ENCODE assay signal across 24 cellular contexts in the genomic region with DNA sequence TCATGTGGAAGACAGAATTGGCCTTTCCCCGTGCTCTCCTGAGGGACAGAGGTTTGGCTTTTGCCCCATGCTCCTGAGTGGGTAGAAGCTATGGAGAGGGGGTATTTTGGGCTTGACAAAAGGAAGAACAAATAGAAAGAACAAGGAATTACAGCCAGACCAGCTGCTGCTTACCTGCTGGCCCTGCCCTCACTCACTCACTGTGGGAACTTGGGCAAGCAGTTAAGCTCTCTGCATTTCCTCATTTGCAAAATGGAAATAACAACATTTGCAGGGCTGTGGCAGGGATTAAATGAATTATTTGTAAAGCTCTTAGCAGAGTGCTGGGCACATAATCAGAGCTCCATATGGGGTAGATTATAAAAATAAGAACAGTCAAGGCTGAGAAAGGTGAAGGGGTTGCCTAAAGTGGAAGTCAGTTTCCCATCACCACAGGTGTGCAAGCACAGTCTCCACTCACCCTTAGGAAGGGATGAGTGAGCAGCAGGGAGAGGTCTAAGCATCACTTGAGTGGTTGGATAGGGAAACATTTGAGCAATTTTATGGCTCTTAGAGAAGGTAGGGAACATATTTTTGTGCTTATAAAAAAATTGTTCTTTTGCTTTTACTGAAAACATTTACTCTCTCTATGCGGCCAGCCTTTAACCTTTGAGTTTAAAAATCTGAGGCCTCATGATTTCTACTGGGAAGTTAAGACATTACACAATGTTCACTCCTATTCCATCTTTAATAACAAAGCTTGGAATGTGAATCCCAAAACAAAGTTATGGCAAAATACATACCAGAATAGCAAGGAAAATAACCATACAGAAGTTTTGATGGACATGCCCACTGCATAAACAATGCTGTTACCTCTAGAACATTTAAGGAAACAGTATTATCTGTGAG. TPM values are rescaled to one million over a fixed set of nuclear protein-coding genes. Genes with fewer than 3 reads are reported as not detected.
DNase-seq lines count a peak whose midpoint lies in the region; ATAC-seq, FAIRE-seq and TF ChIP-seq lines count a peak whose summit lies in the region.
"Had no signal": no experiment of that assay in that cellular context is flagged by ENCODE, and none has a peak within 500 bp of the region (broad histone marks: within the 10 kb centered on the region; RNA-seq: fewer than 3 reads in every experiment).

No MANE protein-coding gene starts in this region.

- no peak overlapping the region for H2AK5ac ChIP-seq in H1 (ENCODE audit: low read depth, low read length)

- no peak overlapping the region for H3K14ac ChIP-seq in H1 (ENCODE audit: insufficient read length)

- no peak overlapping the region for H2BK5ac ChIP-seq in H1 (ENCODE audit: low read depth, low read length)

- H3K18ac ChIP-seq in H1 (ENCODE audit: extremely low read depth, low read length), result no peak overlapping the region

- no peaks in the 10 kb centered on the region for H4K20me1 ChIP-seq in H1 (replicated peaks in 1 of 2; ENCODE audit: control insufficient read depth in 1 of 2, insufficient read depth in 2 of 2, low read length in 2 of 2)

- no peak overlapping the region for H3K23ac ChIP-seq in H1 (ENCODE audit: insufficient read length)

- intact Hi-C loops in sciatic nerve (cut with DNase I), result no loop called here

- no peak overlapping the region for H2BK20ac ChIP-seq in H1 (ENCODE audit: low read length)

- peak; percentile 44 for DNase-seq in NCI-H345 treated with DMSO at 0.1 percent for 48 hours (lab: John Stamatoyannopoulos, UW; ENCODE audit: unreplicated experiment)
- no peak for DNase-seq in H1 (ENCODE audit: low read depth in 1 of 2, low spot score in 2 of 2)
- DNase-seq in sciatic nerve (ENCODE audit: low spot score), result no peak
- no peak for DNase-seq in stimulated activated CD4-positive, alpha-beta T cell treated with anti-CD3 and anti-CD28 coated beads, Interleukin-12 subunit alpha, Interleukin-12 subunit beta, amount 100 ng/mL, for 4 hours
- no peak for DNase-seq in GM03348 (ENCODE audit: low spot score)
- DNase-seq in SW480 (ENCODE audit: low spot score), result no peak
- DNase-seq: activated CD4-positive, alpha-beta T cell treated with anti-CD3 and anti-CD28 coated beads for 4 hours; activated CD8-positive, alpha-beta memory T cell treated with anti-CD3 and anti-CD28 coated beads, Interleukin-2, amount 50 U/mL, for 4 hours; activated naive CD4-positive, alpha-beta T cell treated with Interleukin-2 at 50 U/mL for 16 hours; AML-193; Caco-2; GF-D8; immature natural killer cell; lower lobe of right lung; naive B cell; T-helper 9 cell; trophoblast cell had no signal

- H4K8ac ChIP-seq in H1 (ENCODE audit: extremely low read depth, insufficient read depth, low read length), result no peak overlapping the region

- H3K36me3 ChIP-seq in HEK293 (ENCODE audit: control insufficient read depth in 2 of 2, insufficient read depth in 1 of 2, low read length in 2 of 2) (no peaks in the 10 kb centered on the region), H1 (ENCODE audit: control insufficient read depth in 2 of 4, insufficient read depth in 4 of 4, low read length in 3 of 4) (no peaks in the 10 kb centered on the region)
- H3K36me3 ChIP-seq: lower lobe of right lung had no signal

- no peaks in the 10 kb centered on the region for H3K27me3 ChIP-seq in H1 (replicated peaks in 1 of 4; ENCODE audit: control insufficient read depth in 3 of 4, extremely low read depth in 1 of 4, insufficient read depth in 3 of 4, low read length in 3 of 4)

- CTCF ChIA-PET in HEK293 (lab: Yijun Ruan, JAX) (no interaction called here), H1 (lab: Charles Lee; ENCODE audit: partially characterized antibody) (interaction anchor here (1.2 kb wide), 2 partner anchors 68 to 194 kb away, joined by 3 to 6 read pairs; no protein-coding TSS in a partner anchor)

- H3K4me3 ChIP-seq in HEK293 (ENCODE audit: low read depth, low read length), result no peak overlapping the region
- H3K4me3 ChIP-seq in H1 (ENCODE audit: extremely low read depth in 1 of 4, insufficient read depth in 2 of 4, low read depth in 3 of 4, low read length in 4 of 4), result no peak overlapping the region
- H3K4me3 ChIP-seq: coronary artery, lower lobe of right lung, SK-N-MC, skin epidermis had no signal

- no peaks in the 10 kb centered on the region for H3K79me1 ChIP-seq in H1 (ENCODE audit: low read depth, low read length)

- H2AFZ ChIP-seq in H1 (ENCODE audit: low read length), result no peak overlapping the region

- H2BK12ac ChIP-seq in H1 (ENCODE audit: low read depth, low read length), result no peak overlapping the region; the same call in 1 of the 2 replicates

- no peak for FAIRE-seq in H1 (lab: Jason Lieb, UNC)
- FAIRE-seq: frontal cortex, H54 had no signal

- H3K4me2 ChIP-seq in H1 (ENCODE audit: insufficient read depth in 1 of 2, low read depth in 2 of 2, low read length in 2 of 2), result no peak overlapping the region

- H3K27ac ChIP-seq in HEK293 (ENCODE audit: extremely low read depth, low read depth, low read length) (no peak overlapping the region), H1 (ENCODE audit: low read depth, low read length) (no peak overlapping the region)
- H3K27ac ChIP-seq: lower lobe of right lung, SK-N-MC, skin epidermis had no signal

- no peak for TF ChIP-seq POLR2A in H1 (IDR thresholded peaks at IDR 0.05; ENCODE audit: control extremely low read depth in 1 of 2, low read depth in 2 of 2, low read length in 2 of 2)

- 64% methylated on average over 2 of the region's 2 CpGs; no CpG with 5 or more reads in 1 of the 2 experiments for WGBS in H1 (ENCODE audit: extremely low coverage in 1 of 2, insufficient coverage in 1 of 2, insufficient read length in 1 of 2, insufficient replicate concordance in 2 of 2, low coverage in 1 of 2, low lambda C conversion rate in 2 of 2, missing lambda C conversion rate in 1 of 2), 2 experiments

- TF ChIP-seq CTCF in HEK293 (tag by site-specific recombination; IDR thresholded peaks at IDR 0.05) (no peak), H1 (IDR thresholded peaks at IDR 0.05; ENCODE audit: control extremely low read depth in 1 of 3, insufficient read depth in 1 of 3, low read depth in 1 of 3, low read length in 3 of 3) (no peak)

- no peak for TF ChIP-seq EP300 in H1 (IDR thresholded peaks at IDR 0.05; ENCODE audit: borderline replicate concordance in 1 of 2, low read depth in 2 of 2, low read length in 2 of 2)

- peak; percentile 86 for ATAC-seq in sciatic nerve
- no peak for ATAC-seq in GM18868 (IDR thresholded peaks at IDR 0.05; ENCODE audit: unreplicated experiment)

- no peak overlapping the region for H2BK15ac ChIP-seq in H1 (ENCODE audit: low read length)

- TF ChIP-seq RAD21 in H1 (IDR thresholded peaks at IDR 0.05 in 1 of 2, conservative IDR thresholded peaks at IDR 0.05 in 1 of 2; ENCODE audit: low read depth in 2 of 2, low read length in 2 of 2), result no peak

- no peak overlapping the region for H4K91ac ChIP-seq in H1 (replicated peaks; ENCODE audit: insufficient read length, low read length)

- no peaks in the 10 kb centered on the region for H3K23me2 ChIP-seq in H1 (ENCODE audit: low read depth, low read length)

- peak overlapping the region; percentile 49 for H3K4ac ChIP-seq in H1 (replicated peaks; ENCODE audit: insufficient read length, low read depth, low read length)

- no peaks in the 10 kb centered on the region for H3K79me2 ChIP-seq in H1 (ENCODE audit: control insufficient read depth in 1 of 2, insufficient read depth in 2 of 2, low read length in 2 of 2)

- H2BK120ac ChIP-seq in H1 (replicated peaks; ENCODE audit: low read depth, low read length), result no peak overlapping the region

- no peaks in the 10 kb centered on the region; the same call in 1 of the 2 replicates for H3K9me3 ChIP-seq in HEK293 (ENCODE audit: control insufficient read depth, insufficient read depth, low read depth, low read length)
- H3K9me3 ChIP-seq in H1 (ENCODE audit: insufficient read depth in 2 of 2, low read depth in 1 of 2, low read length in 1 of 2), result no peaks in the 10 kb centered on the region

- POLR2A ChIA-PET in HEK293 (lab: Yijun Ruan, JAX), result no interaction called here
- POLR2A ChIA-PET in H1 (lab: Charles Lee; ENCODE audit: partially characterized antibody), result no interaction called here

- H4K5ac ChIP-seq in H1 (ENCODE audit: insufficient read length, low read depth, low read length), result no peak overlapping the region

- H3K4me1 ChIP-seq in HEK293 (ENCODE audit: control insufficient read depth, insufficient read depth, low read length) (no peaks in the 10 kb centered on the region), H1 (replicated peaks in 1 of 4; ENCODE audit: control insufficient read depth in 3 of 4, insufficient read depth in 4 of 4, low read length in 3 of 4) (peaks cover 0 to 10% (median 0%) of the 10 kb centered on the region in 4 experiments; a peak in 1 of 7 replicates)
- H3K4me1 ChIP-seq: lower lobe of right lung had no signal

- no peak overlapping the region for H3K9ac ChIP-seq in H1 (replicated peaks in 1 of 4; ENCODE audit: extremely low read depth in 1 of 4, low read depth in 3 of 4, low read length in 3 of 4)

- no peak overlapping the region for H3K56ac ChIP-seq in H1 (replicated peaks; ENCODE audit: insufficient read length, low read depth, low read length)

TF ChIP-seq in HEK293, 187 proteins besides CTCF, POLR2A, EP300 and RAD21:
- TF ChIP-seq ZIC2 (tag by site-specific recombination; IDR thresholded peaks at IDR 0.05) (peak; percentile 37; the same call in 1 of the 2 replicates), ZNF169 (tag by site-specific recombination; IDR thresholded peaks at IDR 0.05) (no peak)

TF ChIP-seq in H1, 55 proteins besides CTCF, POLR2A, EP300 and RAD21:
- TF ChIP-seq ASH2L (IDR thresholded peaks at IDR 0.05; ENCODE audit: low read length) (peak; percentile 87), CHD2 (IDR thresholded peaks at IDR 0.05; ENCODE audit: low read length) (no peak)

RNA-seq across cellular contexts. Expression of a gene that starts 42.7 kb away (rescaled TPM):
- 38.0 and 43.0 TPM in 2 replicates for total RNA-seq in H1 (2021; fragmentation: NEBNext Ultra II Directional; extraction: Animal tissue kit (Norgen Biotek cat#: 25700))
- 9.6 and 14.8 TPM in 2 replicates for polyA plus RNA-seq in H1 (2011; rRNA removed)
- 11.6 TPM for polyA plus RNA-seq in H1 (2011; cell fraction: cytosol; rRNA removed)
- 19.5 TPM for polyA plus RNA-seq in H1 (2011; cell fraction: nucleus; rRNA removed)
- polyA plus RNA-seq in H1 (2012, experiment 1 of 2), result 21.0 to 27.0 TPM (median 25.3 TPM) in 4 replicates
- polyA plus RNA-seq in H1 (2012, experiment 2 of 2), result 3.3 TPM
- polyA plus RNA-seq in H1 (2013, experiment 1 of 2), result 31.3 TPM
- 33.8 TPM for polyA plus RNA-seq in H1 (2013, experiment 2 of 2)
- polyA minus RNA-seq in H1 (2011; rRNA and poly(A)+ RNA removed), result 27.0 and 33.7 TPM in 2 replicates
- 30.0 TPM for polyA minus RNA-seq in H1 (2011; cell fraction: cytosol; rRNA and poly(A)+ RNA removed)
- polyA minus RNA-seq in H1 (2011; cell fraction: nucleus; rRNA and poly(A)+ RNA removed), result 66.1 TPM
- total RNA-seq in sciatic nerve, result 33.4 TPM
